17 cellular contexts compared by ENCODE assay signal in genomic region chr11:6530848-6531247, GRCh38. TPM values are rescaled to one million over a fixed set of nuclear protein-coding genes. Genes with fewer than 3 reads are reported as not detected.
DNase-seq lines count a peak whose midpoint lies in the region; ATAC-seq lines count a peak whose summit lies in the region.
"Had no signal": no experiment of that assay in that cellular context is flagged by ENCODE, and none has a peak within 500 bp of the region (broad histone marks: within the 10 kb centered on the region; RNA-seq: fewer than 3 reads in every experiment).

No MANE protein-coding gene starts in this region.

- H3K27me3 ChIP-seq in adipocyte (replicated peaks; ENCODE audit: control insufficient read depth, insufficient read depth, low read length) = no peaks in the 10 kb centered on the region
- H3K27me3 ChIP-seq: BLaER1 had no signal

- H3K36me3 Mint-ChIP-seq in activated naive CD4-positive, alpha-beta T cell treated with anti-CD3 and anti-CD28 coated beads, Interleukin-2, amount 50 U/mL, for 72 hours = peaks cover 0 to 8% of the 10 kb centered on the region in 2 donors
- H3K36me3 Mint-ChIP-seq in stimulated activated effector memory CD8-positive, alpha-beta T cell treated with anti-CD3 and anti-CD28 coated beads, Interleukin-12 subunit alpha, Interleukin-12 subunit beta, amount 100 ng/mL, for 72 hours = peaks cover 5% of the 10 kb centered on the region
- H3K36me3 Mint-ChIP-seq: IgD-negative memory B cell had no signal

- ATAC-seq in activated CD4-positive, CD25-positive, alpha-beta regulatory T cell treated with anti-CD3 and anti-CD28 coated beads, Interleukin-2, amount 50 U/mL, for 24 hours = peak; percentile 13 to 60
- peak; percentile 56 to 66 for ATAC-seq in activated naive CD4-positive, alpha-beta T cell treated with anti-CD3 and anti-CD28 coated beads, Interleukin-2, amount 50 U/mL, for 72 hours
- peak; percentile 59 for ATAC-seq in stimulated activated effector memory CD8-positive, alpha-beta T cell treated with anti-CD3 and anti-CD28 coated beads, Interleukin-12 subunit alpha, Interleukin-12 subunit beta, amount 100 ng/mL, for 72 hours
- no peak for ATAC-seq in GM21381 (IDR thresholded peaks at IDR 0.05; ENCODE audit: unreplicated experiment)

- H3K4me1 Mint-ChIP-seq in stimulated activated effector memory CD8-positive, alpha-beta T cell treated with anti-CD3 and anti-CD28 coated beads, Interleukin-12 subunit alpha, Interleukin-12 subunit beta, amount 100 ng/mL, for 72 hours = peaks cover 12% of the 10 kb centered on the region

- H3K4me1 ChIP-seq in adipocyte (ENCODE audit: control insufficient read depth, insufficient read depth, low read length) = peaks cover 21% of the 10 kb centered on the region
- H3K4me1 ChIP-seq: A549 had no signal

- no peak overlapping the region for H3K4me3 ChIP-seq in adipocyte (ENCODE audit: low read length)
- H3K4me3 ChIP-seq: A549, BLaER1, GM12878 had no signal

- H3K9ac ChIP-seq in adipocyte (ENCODE audit: low read length) = peak overlapping the region; percentile 21
- H3K9ac ChIP-seq: BLaER1 had no signal

- no peaks in the 10 kb centered on the region for H3K9me3 Mint-ChIP-seq in activated naive CD4-positive, alpha-beta T cell treated with anti-CD3 and anti-CD28 coated beads, Interleukin-2, amount 50 U/mL, for 72 hours
- no peaks in the 10 kb centered on the region for H3K9me3 Mint-ChIP-seq in stimulated activated effector memory CD8-positive, alpha-beta T cell treated with anti-CD3 and anti-CD28 coated beads, Interleukin-12 subunit alpha, Interleukin-12 subunit beta, amount 100 ng/mL, for 72 hours
- H3K9me3 Mint-ChIP-seq: CD14-positive monocyte; CD4-positive, alpha-beta memory T cell; HFFc6; IgD-negative memory B cell had no signal

- no peak overlapping the region for H3K4me3 Mint-ChIP-seq in stimulated activated effector memory CD8-positive, alpha-beta T cell treated with anti-CD3 and anti-CD28 coated beads, Interleukin-12 subunit alpha, Interleukin-12 subunit beta, amount 100 ng/mL, for 72 hours
- H3K4me3 Mint-ChIP-seq: CD14-positive monocyte; CD4-positive, alpha-beta memory T cell; HFFc6; IgD-negative memory B cell had no signal

- in situ Hi-C loops in ACHN (cut with HindIII; ENCODE audit: low pct_ligation_motif_present, low pct_unique_long_range_greater_than_20kb, low sequenced_read_pairs) = no loop called here

- DNase-seq in activated CD4-positive, CD25-positive, alpha-beta regulatory T cell (lab: John Stamatoyannopoulos, UW) = no peak
- DNase-seq in activated naive CD4-positive, alpha-beta T cell treated with anti-CD3 and anti-CD28 coated beads, Interleukin-2, amount 50 U/mL, for 72 hours (ENCODE audit: low spot score in 2 of 2) = no peak
- DNase-seq in activated naive CD4-positive, alpha-beta T cell (lab: John Stamatoyannopoulos, UW) = no peak
- DNase-seq in adipocyte (ENCODE audit: low read depth) = no peak
- no peak for DNase-seq in stimulated activated effector memory CD8-positive, alpha-beta T cell treated with anti-CD3 and anti-CD28 coated beads, Interleukin-12 subunit alpha, Interleukin-12 subunit beta, amount 100 ng/mL, for 72 hours (ENCODE audit: low spot score in 2 of 2)
- DNase-seq in ACHN = no peak
- DNase-seq: DMS153, GOT3 had no signal

- H3K27ac Mint-ChIP-seq in activated naive CD4-positive, alpha-beta T cell treated with anti-CD3 and anti-CD28 coated beads, Interleukin-2, amount 50 U/mL, for 72 hours = no peak overlapping the region
- H3K27ac Mint-ChIP-seq in stimulated activated effector memory CD8-positive, alpha-beta T cell treated with anti-CD3 and anti-CD28 coated beads, Interleukin-12 subunit alpha, Interleukin-12 subunit beta, amount 100 ng/mL, for 72 hours = no peak overlapping the region
- H3K27ac Mint-ChIP-seq: HFFc6, IgD-negative memory B cell had no signal

- no peaks in the 10 kb centered on the region for H3K9me3 ChIP-seq in adipocyte (ENCODE audit: control insufficient read depth, low read length)
- H3K9me3 ChIP-seq: A549, BLaER1 had no signal

- H3K36me3 ChIP-seq in adipocyte (ENCODE audit: control insufficient read depth, insufficient read depth, low read length, severe bottlenecking) = peaks cover 19% of the 10 kb centered on the region

RNA-seq across cellular contexts. Expression of gene DNHD1, which starts 33.8 kb away (rescaled TPM):
- total RNA-seq in activated naive CD4-positive, alpha-beta T cell treated with anti-CD3 and anti-CD28 coated beads, Interleukin-2, amount 50 U/mL, for 72 hours = 10 to 100 TPM; 22.4 to 38.5 TPM

RNA-seq across cellular contexts. Expression of gene TIMM10B, which starts 49.5 kb away (rescaled TPM):
- 10 to 100 TPM; 36.9 to 38.3 TPM for total RNA-seq in activated naive CD4-positive, alpha-beta T cell treated with anti-CD3 and anti-CD28 coated beads, Interleukin-2, amount 50 U/mL, for 72 hours

RNA-seq across cellular contexts. Expression of gene ARFIP2, which starts 49.7 kb away (rescaled TPM):
- 10 to 100 TPM; 47.1 to 59.9 TPM for total RNA-seq in activated naive CD4-positive, alpha-beta T cell treated with anti-CD3 and anti-CD28 coated beads, Interleukin-2, amount 50 U/mL, for 72 hours

RNA-seq across cellular contexts. Expression of gene TRIM3, which starts 57.1 kb away (rescaled TPM):
- total RNA-seq in activated naive CD4-positive, alpha-beta T cell treated with anti-CD3 and anti-CD28 coated beads, Interleukin-2, amount 50 U/mL, for 72 hours = 10 to 100 TPM in 1 of 2 donors, 1 to 10 TPM in 1; 4.7 to 19.0 TPM
